Comparison of ENCODE assay signal across 9 cellular contexts in the genomic region with DNA sequence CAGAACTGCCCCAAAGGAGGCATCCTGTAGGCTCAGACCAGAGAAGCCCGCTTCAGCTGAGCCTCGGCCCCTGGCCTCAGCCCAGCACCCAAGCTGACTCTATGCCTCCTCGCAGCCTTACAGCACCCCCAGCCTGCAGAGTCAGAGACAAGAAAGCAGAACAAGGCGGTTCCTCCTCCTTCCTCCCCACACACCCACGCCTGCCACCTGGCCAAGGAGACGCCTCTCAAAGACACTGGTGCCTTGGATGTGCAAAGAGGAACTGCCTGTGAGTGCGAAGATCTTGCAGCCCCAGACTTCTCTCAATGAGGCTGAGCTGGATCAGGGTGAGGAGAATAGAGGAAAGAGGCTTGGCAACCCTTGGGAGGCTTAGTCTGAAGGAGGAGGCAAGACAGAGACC.
DNase-seq lines count a peak whose midpoint lies in the region; ATAC-seq, FAIRE-seq and TF ChIP-seq lines count a peak whose summit lies in the region.
"Had no signal": no experiment of that assay in that cellular context is flagged by ENCODE, and none has a peak within 500 bp of the region (broad histone marks: within the 10 kb centered on the region; RNA-seq: fewer than 3 reads in every experiment).

No MANE protein-coding gene starts in this region.

- H3K27ac Mint-ChIP-seq in nephron progenitor cell = no peak overlapping the region

- FAIRE-seq in GM12891 (lab: Jason Lieb, UNC) = peak; percentile 94

- no peak overlapping the region for H3K27ac ChIP-seq in Peyer's patch
- no peak overlapping the region for H3K27ac ChIP-seq in coronary artery

- H3K36me3 ChIP-seq in Peyer's patch (no peaks in the 10 kb centered on the region), mucosa of descending colon (ENCODE audit: low read depth) (no peaks in the 10 kb centered on the region)

- H3K4me3 Mint-ChIP-seq in nephron progenitor cell = no peak overlapping the region

- TF ChIP-seq CTCF in Peyer's patch (IDR thresholded peaks at IDR 0.05) (no peak), mucosa of descending colon (IDR thresholded peaks at IDR 0.05) (no peak), nephron progenitor cell (IDR thresholded peaks at IDR 0.05) (no peak), coronary artery (IDR thresholded peaks at IDR 0.05) (no peak)

- TF ChIP-seq POLR2A in GM12891 (IDR thresholded peaks at IDR 0.05; ENCODE audit: low read depth, low read length) (no peak), Peyer's patch (IDR thresholded peaks at IDR 0.05) (no peak)

- peak; percentile 76 for DNase-seq in GM12891 (ENCODE audit: insufficient read length, low spot score)
- DNase-seq in Peyer's patch = peak in 2 of 3 donors; percentile 78 to 84
- peak; percentile 29 to 67 (median 38) for DNase-seq in mucosa of descending colon
- DNase-seq in nephron progenitor cell = no peak
- no peak for DNase-seq in middle frontal gyrus (ENCODE audit: extremely low spot score, low spot score)
- no peak for DNase-seq in coronary artery (ENCODE audit: low spot score)

- peaks cover 39% of the 10 kb centered on the region for H3K4me1 Mint-ChIP-seq in nephron progenitor cell

- H3K27me3 ChIP-seq in Peyer's patch = no peaks in the 10 kb centered on the region

- intact Hi-C loops in mucosa of descending colon (cut with DNase I, micrococcal nuclease) = no loop called here

- H3K4me3 ChIP-seq in Peyer's patch (no peak overlapping the region), mucosa of descending colon (no peak overlapping the region), coronary artery (no peak overlapping the region)

- H3K9me3 Mint-ChIP-seq in nephron progenitor cell = no peaks in the 10 kb centered on the region
- H3K9me3 Mint-ChIP-seq: brain had no signal

- no peaks in the 10 kb centered on the region for H3K9me3 ChIP-seq in Peyer's patch
- no peaks in the 10 kb centered on the region for H3K9me3 ChIP-seq in mucosa of descending colon

- H3K4me1 ChIP-seq in Peyer's patch = peaks cover 0 to 20% (median 5%) of the 10 kb centered on the region in 4 donors
- peaks cover 2% of the 10 kb centered on the region for H3K4me1 ChIP-seq in mucosa of descending colon (ENCODE audit: low read depth)

- peaks cover 38% of the 10 kb centered on the region for H3K27me3 Mint-ChIP-seq in nephron progenitor cell (ENCODE audit: low read depth, poor library complexity)

- H3K36me3 Mint-ChIP-seq in nephron progenitor cell (ENCODE audit: low read depth) = no peaks in the 10 kb centered on the region
- H3K36me3 Mint-ChIP-seq: brain had no signal

- peak; percentile 90 for ATAC-seq in GM21723 (IDR thresholded peaks at IDR 0.05; ENCODE audit: unreplicated experiment)
- peak; percentile 71 for ATAC-seq in mucosa of descending colon
- no peak for ATAC-seq in HG03139 (IDR thresholded peaks at IDR 0.05; ENCODE audit: unreplicated experiment)

TF ChIP-seq in GM12891, 5 proteins besides CTCF, POLR2A, EP300 and RAD21:
- no peak for TF ChIP-seq POLR2AphosphoS5 (IDR thresholded peaks at IDR 0.05; ENCODE audit: low read depth, low read length)
- peak; percentile 90 for TF ChIP-seq SPI1 (IDR thresholded peaks at IDR 0.05; ENCODE audit: low read depth, low read length)
- TF ChIP-seq TAF1 (IDR thresholded peaks at IDR 0.05; ENCODE audit: low read depth, low read length) = no peak

Comparison
In these comparisons a context has a peak if more than half of its experiments do, and no peak if none do; other contexts are left out.
1. DNase-seq: peak in GM12891 (single experiment), Peyer's patch (2 of 3) and mucosa of descending colon (3 of 3); none in nephron progenitor cell (single experiment), middle frontal gyrus (single experiment) and coronary artery (single experiment).